ENCODE assay signal across 8 cellular contexts in genomic region chr16:88700636-88701482, GRCh38. TPM values are rescaled to one million over a fixed set of nuclear protein-coding genes. Genes with fewer than 3 reads are reported as not detected.
DNase-seq lines count a peak whose midpoint lies in the region; ATAC-seq and TF ChIP-seq lines count a peak whose summit lies in the region.

No MANE protein-coding gene starts in this region.

- peak; percentile 56 for TF ChIP-seq POLR2A in GM18951 (IDR thresholded peaks at IDR 0.05; ENCODE audit: extremely low read depth, insufficient read depth, insufficient read length)

- peak; percentile 73 for ATAC-seq in HG03159 (IDR thresholded peaks at IDR 0.05; ENCODE audit: unreplicated experiment)
- peak; percentile 85 for ATAC-seq in T-helper 17 cell

- H3K4me3 Mint-ChIP-seq in T-helper 17 cell = peak overlapping the region; percentile 97

- H3K9me3 ChIP-seq in T-helper 17 cell (ENCODE audit: control insufficient read depth, low read length, poor library complexity, severe bottlenecking) = no peaks in the 10 kb centered on the region

- DNase-seq in T-helper 17 cell (peak; percentile 90 to 93 (median 93)), amniotic epithelial cell (ENCODE audit: low read depth) (peak; percentile 89), kidney tubule cell (ENCODE audit: low spot score) (peak; percentile 41), NCI-H187 treated with DMSO at 0.1 percent for 48 hours (lab: John Stamatoyannopoulos, UW) (no peak), NCI-H2081 treated with DMSO at 0.1 percent for 48 hours (lab: John Stamatoyannopoulos, UW) (no peak)
- peak; percentile 91 to 93 for DNase-seq in stimulated activated CD4-positive, alpha-beta T cell treated with anti-CD3 and anti-CD28 coated beads, Interleukin-4, amount 100 ng/mL, for 48 hours (ENCODE audit: low read depth in 2 of 2)

- no peaks in the 10 kb centered on the region for H3K27me3 Mint-ChIP-seq in T-helper 17 cell

- peak overlapping the region; percentile 98 for H3K27ac Mint-ChIP-seq in T-helper 17 cell

- in situ Hi-C loops in GM18951 (cut with MboI; ENCODE audit: low sequenced_read_pairs, unreplicated experiment) = no loop called here

- H3K36me3 Mint-ChIP-seq in T-helper 17 cell (ENCODE audit: low read depth) = peaks cover 5% of the 10 kb centered on the region

- peaks cover 49% of the 10 kb centered on the region for H3K4me1 Mint-ChIP-seq in T-helper 17 cell

RNA-seq across cellular contexts. Expression of gene RNF166, which starts 5.3 kb away (rescaled TPM):
- total RNA-seq in T-helper 17 cell = 100 to 1,000 TPM; 235 to 398 TPM

RNA-seq across cellular contexts. Expression of gene CTU2, which starts 5.4 kb away (rescaled TPM):
- 10 to 100 TPM; 22.4 to 33.6 TPM for total RNA-seq in T-helper 17 cell

RNA-seq across cellular contexts. Expression of gene SNAI3, which starts 14.6 kb away (rescaled TPM):
- total RNA-seq in T-helper 17 cell = 10 to 100 TPM in 1 of 2 donors, 1 to 10 TPM in 1; 7.7 to 10.2 TPM

RNA-seq across cellular contexts. Expression of gene MVD, which starts 38.0 kb away (rescaled TPM):
- total RNA-seq in T-helper 17 cell = 10 to 100 TPM; 40.4 to 72.8 TPM

RNA-seq across cellular contexts. Expression of gene CYBA, which starts 50.0 kb away (rescaled TPM):
- 100 to 1,000 TPM; 346 to 383 TPM for total RNA-seq in T-helper 17 cell

Comparison
In these comparisons a context has a peak if more than half of its experiments do, and no peak if none do; other contexts are left out.
1. DNase-seq: peak in T-helper 17 cell (3 of 3), amniotic epithelial cell (single experiment), kidney tubule cell (single experiment) and stimulated activated CD4-positive, alpha-beta T cell treated with anti-CD3 and anti-CD28 coated beads, Interleukin-4, amount 100 ng/mL, for 48 hours (2 of 2); none in NCI-H187 treated with DMSO at 0.1 percent for 48 hours (single experiment) and NCI-H2081 treated with DMSO at 0.1 percent for 48 hours (single experiment).